In genomic region chr16:66358231-66358630, GRCh38 we compare ENCODE assay signal across 21 cellular contexts. TPM values are rescaled to one million over a fixed set of nuclear protein-coding genes. Genes with fewer than 3 reads are reported as not detected.
"Had no signal": no experiment of that assay in that cellular context is flagged by ENCODE, and none has a peak within 500 bp of the region (broad histone marks: within the 10 kb centered on the region; RNA-seq: fewer than 3 reads in every experiment).

No MANE protein-coding gene starts in this region.

- H3K4me3 Mint-ChIP-seq: activated CD4-positive, alpha-beta memory T cell treated with anti-CD3 and anti-CD28 coated beads for 36 hours; activated CD4-positive, alpha-beta T cell treated with anti-CD3 and anti-CD28 coated beads, Interleukin-2, amount 10 ng/mL, durations not matched to agents 7 days and 5 days; activated naive CD8-positive, alpha-beta T cell treated with anti-CD3 and anti-CD28 coated beads, Interleukin-2, amount 50 U/mL, for 24 hours; activated T-cell treated with anti-CD3 and anti-CD28 coated beads, Interleukin-2, amount 50 U/mL, for 4 hours; central memory CD8-positive, alpha-beta T cell had no signal

- H3K27ac Mint-ChIP-seq: activated CD4-positive, alpha-beta memory T cell treated with anti-CD3 and anti-CD28 coated beads for 36 hours; activated CD4-positive, alpha-beta T cell treated with anti-CD3 and anti-CD28 coated beads, Interleukin-2, amount 10 ng/mL, durations not matched to agents 7 days and 5 days; activated naive CD4-positive, alpha-beta T cell treated with anti-CD3 and anti-CD28 coated beads, Interleukin-2, amount 50 U/mL, for 72 hours; activated naive CD8-positive, alpha-beta T cell treated with anti-CD3 and anti-CD28 coated beads, Interleukin-2, amount 50 U/mL, for 24 hours had no signal

- ATAC-seq: activated naive CD4-positive, alpha-beta T cell treated with anti-CD3 and anti-CD28 coated beads, Interleukin-2, amount 50 U/mL, for 72 hours; activated naive CD8-positive, alpha-beta T cell treated with anti-CD3 and anti-CD28 coated beads, Interleukin-2, amount 50 U/mL, for 24 hours; activated T-cell treated with anti-CD3 and anti-CD28 coated beads, Interleukin-2, amount 50 U/mL, for 4 hours had no signal

- H3K9me3 Mint-ChIP-seq: activated CD4-positive, alpha-beta memory T cell treated with anti-CD3 and anti-CD28 coated beads for 36 hours; activated CD4-positive, alpha-beta T cell treated with anti-CD3 and anti-CD28 coated beads, Interleukin-2, amount 10 ng/mL, durations not matched to agents 7 days and 5 days; activated naive CD4-positive, alpha-beta T cell treated with anti-CD3 and anti-CD28 coated beads, Interleukin-2, amount 50 U/mL, for 72 hours; activated naive CD8-positive, alpha-beta T cell treated with anti-CD3 and anti-CD28 coated beads, Interleukin-2, amount 50 U/mL, for 24 hours; activated T-cell treated with anti-CD3 and anti-CD28 coated beads, Interleukin-2, amount 50 U/mL, for 4 hours; central memory CD8-positive, alpha-beta T cell had no signal

- H3K4me3 ChIP-seq: ascending aorta, body of pancreas had no signal

- H3K36me3 ChIP-seq: ascending aorta had no signal

- H3K4me1 Mint-ChIP-seq: activated naive CD8-positive, alpha-beta T cell treated with anti-CD3 and anti-CD28 coated beads, Interleukin-2, amount 50 U/mL, for 24 hours had no signal

- DNase-seq: activated CD4-positive, alpha-beta memory T cell treated with anti-CD3 and anti-CD28 coated beads for 36 hours; activated CD4-positive, CD25-positive, alpha-beta regulatory T cell; activated CD8-positive, alpha-beta memory T cell treated with anti-CD3 and anti-CD28 coated beads for 24 hours; activated effector memory CD4-positive, alpha-beta T cell treated with anti-CD3 and anti-CD28 coated beads, Interleukin-2, amount 50 U/mL, for 16 hours; activated naive CD4-positive, alpha-beta T cell treated with Interleukin-2 at 50 U/mL for 16 hours; activated naive CD8-positive, alpha-beta T cell treated with anti-CD3 and anti-CD28 coated beads, Interleukin-2, amount 50 U/mL, for 24 hours; activated T-cell treated with anti-CD3 and anti-CD28 coated beads, Interleukin-2, amount 50 U/mL, for 4 hours; NCI-H1417 treated with DMSO at 0.1 percent for 48 hours; NCI-H2029; NCI-H510A; NCI-H526 treated with DMSO at 0.1 percent for 48 hours; NK-92 treated with Interleukin-12 subunit alpha and Interleukin-12 subunit beta, amount 100 ng/mL, for 24 hours; SIG-M5; T-helper 2 cell had no signal

- H3K27ac ChIP-seq: ascending aorta, VCaP had no signal

- H3K9me3 ChIP-seq: ascending aorta, body of pancreas had no signal

- H3K4me1 ChIP-seq: body of pancreas had no signal

- H3K27me3 ChIP-seq: ascending aorta, body of pancreas had no signal

- H3K36me3 Mint-ChIP-seq: activated CD4-positive, alpha-beta memory T cell treated with anti-CD3 and anti-CD28 coated beads for 36 hours; activated naive CD4-positive, alpha-beta T cell treated with anti-CD3 and anti-CD28 coated beads, Interleukin-2, amount 50 U/mL, for 72 hours had no signal

RNA-seq across cellular contexts. Expression of gene CDH5, which starts 8.3 kb away (rescaled TPM):
- total RNA-seq: activated CD4-positive, alpha-beta memory T cell treated with anti-CD3 and anti-CD28 coated beads for 36 hours; activated CD4-positive, alpha-beta T cell treated with anti-CD3 and anti-CD28 coated beads, Interleukin-2, amount 10 ng/mL, durations not matched to agents 7 days and 5 days; activated naive CD4-positive, alpha-beta T cell treated with anti-CD3 and anti-CD28 coated beads, Interleukin-2, amount 50 U/mL, for 72 hours; LHCN-M2 had no signal
